ENCODE assay signal across 8 cellular contexts in genomic region chr6:158072083-158072721, GRCh38.
DNase-seq lines count a peak whose midpoint lies in the region; ATAC-seq, FAIRE-seq and TF ChIP-seq lines count a peak whose summit lies in the region.

No MANE protein-coding gene starts in this region.

- TF ChIP-seq CTCF in OCI-LY3 (IDR thresholded peaks at IDR 0.05; ENCODE audit: low read depth, low read length) (peak; percentile 78), endothelial cell of umbilical vein (IDR thresholded peaks at IDR 0.05; ENCODE audit: extremely low read depth in 1 of 2, insufficient read depth in 1 of 2, low read depth in 1 of 2, low read length in 2 of 2) (peak; percentile 76 to 86)

- POLR2A ChIA-PET in endothelial cell of umbilical vein (lab: Charles Lee), result no interaction called here

- dilution Hi-C loops in endothelial cell of umbilical vein (cut with MboI; ENCODE audit: extremely low pct_ligation_motif_present, low sequenced_read_pairs), result no loop called here

- no peaks in the 10 kb centered on the region for H3K9me1 ChIP-seq in endothelial cell of umbilical vein (replicated peaks; ENCODE audit: control insufficient read depth, extremely low read depth, insufficient read depth, low read length)

- H3K4me1 ChIP-seq in OCI-LY3 (ENCODE audit: low read length), result peaks cover 3% of the 10 kb centered on the region; the same call in 1 of the 2 replicates
- H3K4me1 ChIP-seq in endothelial cell of umbilical vein (ENCODE audit: control insufficient read depth, extremely low read depth, insufficient read depth, low read length), result peaks cover 38% of the 10 kb centered on the region

- peak; percentile 71 for FAIRE-seq in endothelial cell of umbilical vein (lab: Jason Lieb, UNC)

- H3K27ac ChIP-seq in OCI-LY3 (ENCODE audit: low read length) (no peak overlapping the region), endothelial cell of umbilical vein (ENCODE audit: insufficient read depth, low read depth, low read length) (peak overlapping the region; percentile 34)

- CTCF ChIA-PET in endothelial cell of umbilical vein (lab: Charles Lee), result interaction anchor here (0.6 to 8.4 kb wide), 35 partner anchors 11 to 316 kb away, joined by 3 to 83 read pairs (median 5); partner anchors contain the start of gene SYNJ2

- intact Hi-C loops in endothelial cell of umbilical vein (cut with micrococcal nuclease), result loop anchor here (2.0 kb wide), 1 partner anchor 137 kb away; no protein-coding TSS in a partner anchor

- peaks cover 3% of the 10 kb centered on the region for H3K36me3 ChIP-seq in OCI-LY3 (replicated peaks; ENCODE audit: low read depth, low read length)
- peaks cover 7 to 24% of the 10 kb centered on the region in 2 experiments for H3K36me3 ChIP-seq in endothelial cell of umbilical vein (ENCODE audit: control insufficient read depth in 2 of 2, extremely low read depth in 1 of 2, insufficient read depth in 2 of 2, low read length in 2 of 2)

- no TSS peak for BruUV-seq in endothelial cell of umbilical vein (replicated peaks; lab: Mats Ljungman, UMichigan)

- H4K20me1 ChIP-seq in OCI-LY3 (ENCODE audit: insufficient read depth, low read length) (no peaks in the 10 kb centered on the region), endothelial cell of umbilical vein (replicated peaks; ENCODE audit: control insufficient read depth, extremely low read depth, insufficient read depth, low read length) (no peaks in the 10 kb centered on the region)

- DNase-seq in DMS53 treated with DMSO at 0.1 percent for 48 hours (lab: John Stamatoyannopoulos, UW; ENCODE audit: unreplicated experiment) (peak; percentile 32), endothelial cell of umbilical vein (ENCODE audit: low read depth, low spot score) (peak; percentile 76), mucosa of gallbladder (ENCODE audit: low spot score) (peak; percentile 58)
- peak; percentile 88 for DNase-seq in activated CD8-positive, alpha-beta memory T cell treated with anti-CD3 and anti-CD28 coated beads, Interleukin-2, amount 50 U/mL, for 48 hours
- peak; percentile 36 to 46 for DNase-seq in stimulated activated CD8-positive, alpha-beta memory T cell treated with anti-CD3 and anti-CD28 coated beads, Interleukin-7, amount 100 ng/mL, for 1 hour (ENCODE audit: low read depth in 2 of 2)

- H2AFZ ChIP-seq in OCI-LY3 (ENCODE audit: low read depth, low read length) (no peak overlapping the region), endothelial cell of umbilical vein (ENCODE audit: low read depth, low read length) (no peak overlapping the region)

- H3K9ac ChIP-seq in OCI-LY3 (ENCODE audit: low read length), result no peak overlapping the region
- no peak overlapping the region for H3K9ac ChIP-seq in endothelial cell of umbilical vein (replicated peaks; ENCODE audit: extremely low read depth, insufficient read depth, low read length)

- H3K9me3 ChIP-seq in OCI-LY3 (ENCODE audit: insufficient read depth, low read length) (no peaks in the 10 kb centered on the region), endothelial cell of umbilical vein (replicated peaks; ENCODE audit: control insufficient read depth, insufficient read depth, low read length) (no peaks in the 10 kb centered on the region)

- no peaks in the 10 kb centered on the region for H3K79me2 ChIP-seq in OCI-LY3 (ENCODE audit: low read length)
- peaks cover 6% of the 10 kb centered on the region for H3K79me2 ChIP-seq in endothelial cell of umbilical vein (ENCODE audit: control insufficient read depth, insufficient read depth, low read length)

- TF ChIP-seq POLR2A in endothelial cell of umbilical vein (IDR thresholded peaks at IDR 0.05; ENCODE audit: low read depth, low read length), result no peak

- H3K4me2 ChIP-seq in OCI-LY3 (ENCODE audit: low read length) (peak overlapping the region; percentile 29; the same call in 1 of the 2 replicates), endothelial cell of umbilical vein (ENCODE audit: insufficient read depth, low read length) (no peak overlapping the region)

- no peaks in the 10 kb centered on the region for H3K27me3 ChIP-seq in OCI-LY3 (ENCODE audit: low read depth, low read length)
- H3K27me3 ChIP-seq in endothelial cell of umbilical vein (ENCODE audit: control insufficient read depth in 2 of 2, insufficient read depth in 2 of 2, low read length in 2 of 2), result no peaks in the 10 kb centered on the region

- ATAC-seq in HG03520 (IDR thresholded peaks at IDR 0.05; ENCODE audit: unreplicated experiment) (peak; percentile 44), GM19397 (IDR thresholded peaks at IDR 0.05; ENCODE audit: unreplicated experiment) (no peak)

- no peak overlapping the region for H3K4me3 ChIP-seq in OCI-LY3 (ENCODE audit: low read length)
- H3K4me3 ChIP-seq in endothelial cell of umbilical vein (replicated peaks in 1 of 3; ENCODE audit: insufficient read depth in 1 of 3, low read depth in 1 of 3, low read length in 3 of 3), result no peak overlapping the region

TF ChIP-seq in endothelial cell of umbilical vein, 7 proteins besides CTCF, POLR2A, EP300 and RAD21:
- TF ChIP-seq JUN (IDR thresholded peaks at IDR 0.05; ENCODE audit: borderline replicate concordance, insufficient read depth, insufficient read length, low read depth) (no peak), GATA2 (IDR thresholded peaks at IDR 0.05; ENCODE audit: insufficient read depth, insufficient read length, low read depth, low read length) (no peak), MAX (IDR thresholded peaks at IDR 0.05; ENCODE audit: insufficient read depth, insufficient read length) (no peak), EZH2 (IDR thresholded peaks at IDR 0.05; ENCODE audit: borderline replicate concordance, low read depth, low read length, severe bottlenecking) (no peak), MYC (IDR thresholded peaks at IDR 0.05; ENCODE audit: low read depth, low read length) (no peak), FOS (IDR thresholded peaks at IDR 0.05; ENCODE audit: borderline replicate concordance, insufficient read depth, low read length) (no peak), POLR2AphosphoS5 (IDR thresholded peaks at IDR 0.05; ENCODE audit: insufficient read depth, low read depth, low read length) (no peak)

Comparison
In these comparisons a context has a peak if more than half of its experiments do, and no peak if none do; other contexts are left out.
1. DNase-seq: peak in every context shown above with its lines; median percentile 88 in activated CD8-positive, alpha-beta memory T cell treated with anti-CD3 and anti-CD28 coated beads, Interleukin-2, amount 50 U/mL, for 48 hours; 76 in endothelial cell of umbilical vein; 58 in mucosa of gallbladder; 41 in stimulated activated CD8-positive, alpha-beta memory T cell treated with anti-CD3 and anti-CD28 coated beads, Interleukin-7, amount 100 ng/mL, for 1 hour; 32 in DMS53 treated with DMSO at 0.1 percent for 48 hours.